ENCODE assay signal across 1 cellular context in the genomic region with DNA sequence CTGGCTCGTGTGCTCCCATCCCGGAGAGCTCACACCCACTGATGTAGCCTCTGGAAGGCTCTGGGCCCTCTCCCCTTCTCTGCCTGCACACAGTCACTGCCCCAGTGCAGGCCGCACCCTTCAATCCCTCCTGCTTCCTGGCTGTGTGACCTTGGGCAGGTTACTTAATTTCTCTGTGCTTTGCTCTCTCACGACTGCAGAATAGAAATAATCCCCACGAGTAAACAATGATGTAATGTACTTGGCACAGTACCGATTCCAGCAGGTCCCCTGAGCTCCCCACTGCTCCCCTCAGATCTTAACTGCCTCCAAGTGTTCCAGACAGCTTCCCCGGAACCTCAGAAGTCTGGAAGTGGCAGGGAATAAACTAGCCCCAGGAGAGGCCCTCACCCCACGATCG.
TF ChIP-seq lines count a peak whose summit lies in the region.

No MANE protein-coding gene starts in this region.

TF ChIP-seq in IMR-90, 13 proteins besides CTCF, POLR2A, EP300 and RAD21:
- no peak for TF ChIP-seq MXI1 (IDR thresholded peaks at IDR 0.05; ENCODE audit: borderline replicate concordance, low read depth, low read length)
